8 cellular contexts compared by ENCODE assay signal in genomic region chr20:22312744-22313346, GRCh38.
DNase-seq lines count a peak whose midpoint lies in the region; ATAC-seq, FAIRE-seq and TF ChIP-seq lines count a peak whose summit lies in the region.

No MANE protein-coding gene starts in this region.

- H3K27ac ChIP-seq in spleen: no peak overlapping the region

- peak; percentile 48 for FAIRE-seq in RCC 7860 (lab: Jason Lieb, UNC)

- intact Hi-C loops in spleen (cut with DNase I; ENCODE audit: low total_unique reads): no loop called here

- 2 to 7% (median 5%) methylated on average over 6 of the region's 6 CpGs for WGBS in spleen, 5 donors

- H3K4me1 Mint-ChIP-seq in activated CD4-positive, alpha-beta memory T cell treated with anti-CD3 and anti-CD28 coated beads, Interleukin-2, amount 10 ng/mL, durations not matched to agents 7 days and 5 days: no peaks in the 10 kb centered on the region

- TF ChIP-seq POLR2A in spleen (IDR thresholded peaks at IDR 0.05): no peak

- no peaks in the 10 kb centered on the region for H3K9me3 Mint-ChIP-seq in activated CD4-positive, alpha-beta memory T cell treated with anti-CD3 and anti-CD28 coated beads, Interleukin-2, amount 10 ng/mL, durations not matched to agents 7 days and 5 days

- no peaks in the 10 kb centered on the region for H3K9me3 ChIP-seq in spleen

- H3K27ac Mint-ChIP-seq in activated CD4-positive, alpha-beta memory T cell treated with anti-CD3 and anti-CD28 coated beads, Interleukin-2, amount 10 ng/mL, durations not matched to agents 7 days and 5 days: no peak overlapping the region

- peak; percentile 7 for DNase-seq in AG09309 (ENCODE audit: low read depth)
- peak; percentile 11 for DNase-seq in GM13977 (ENCODE audit: low spot score)
- DNase-seq in RCC 7860 (ENCODE audit: low spot score): no peak
- DNase-seq in globus pallidus (ENCODE audit: low spot score): peak; percentile 16
- no peak for DNase-seq in spleen
- DNase-seq in activated CD4-positive, alpha-beta memory T cell treated with anti-CD3 and anti-CD28 coated beads, Interleukin-2, amount 10 ng/mL, durations not matched to agents 7 days and 5 days: no peak

- H3K4me3 Mint-ChIP-seq in activated CD4-positive, alpha-beta memory T cell treated with anti-CD3 and anti-CD28 coated beads, Interleukin-2, amount 10 ng/mL, durations not matched to agents 7 days and 5 days: no peak overlapping the region

- ATAC-seq in HG02610 (IDR thresholded peaks at IDR 0.05; ENCODE audit: unreplicated experiment) (no peak), HG02623 (IDR thresholded peaks at IDR 0.05; ENCODE audit: unreplicated experiment) (no peak)

- H3K36me3 ChIP-seq in spleen: no peaks in the 10 kb centered on the region

- H3K27me3 Mint-ChIP-seq in activated CD4-positive, alpha-beta memory T cell treated with anti-CD3 and anti-CD28 coated beads, Interleukin-2, amount 10 ng/mL, durations not matched to agents 7 days and 5 days: no peaks in the 10 kb centered on the region

- POLR2A ChIA-PET in activated CD4-positive, alpha-beta memory T cell treated with anti-CD3 and anti-CD28 coated beads, Interleukin-2, amount 10 ng/mL, durations not matched to agents 7 days and 5 days (lab: Charles Lee): no interaction called here

- in situ Hi-C loops in GM13977 (cut with MboI; ENCODE audit: low pct_unique_long_range_greater_than_20kb, low sequenced_read_pairs, unreplicated experiment): no loop called here

- CTCF ChIA-PET in activated CD4-positive, alpha-beta memory T cell treated with anti-CD3 and anti-CD28 coated beads, Interleukin-2, amount 10 ng/mL, durations not matched to agents 7 days and 5 days (lab: Charles Lee): interaction anchor here (0.7 kb wide), 1 partner anchor 1225 kb away, joined by 3 read pairs; no protein-coding TSS in a partner anchor

- H3K4me3 ChIP-seq in AG09309 (ENCODE audit: control insufficient read depth, low read depth, low read length) (no peak overlapping the region), spleen (no peak overlapping the region)

- H3K36me3 Mint-ChIP-seq in activated CD4-positive, alpha-beta memory T cell treated with anti-CD3 and anti-CD28 coated beads, Interleukin-2, amount 10 ng/mL, durations not matched to agents 7 days and 5 days (ENCODE audit: low read depth): no peaks in the 10 kb centered on the region

- TF ChIP-seq CTCF in AG09309 (IDR thresholded peaks at IDR 0.05; ENCODE audit: control insufficient read depth, insufficient read depth, low read depth, low read length, missing control alignments) (peak; percentile 58), GM13977 (IDR thresholded peaks at IDR 0.05; ENCODE audit: extremely low read depth, insufficient read depth, missing control alignments) (peak; percentile 62), spleen (IDR thresholded peaks at IDR 0.05 in 8 of 11, conservative IDR thresholded peaks at IDR 0.05 in 3 of 11) (peak in 8 of 11 experiments; percentile 23 to 53 (median 44))

- H3K4me1 ChIP-seq in spleen: no peaks in the 10 kb centered on the region

- peaks cover 0 to 15% (median 0%) of the 10 kb centered on the region in 7 donors for H3K27me3 ChIP-seq in spleen (replicated peaks in 1 of 7)

Comparison
In these comparisons a context has a peak if more than half of its experiments do, and no peak if none do; other contexts are left out.
1. DNase-seq: peak in AG09309 (single experiment), GM13977 (single experiment) and globus pallidus (single experiment); none in RCC 7860 (single experiment), spleen (single experiment) and activated CD4-positive, alpha-beta memory T cell treated with anti-CD3 and anti-CD28 coated beads, Interleukin-2, amount 10 ng/mL, durations not matched to agents 7 days and 5 days (single experiment).
2. Peak in every context shown above with its lines, with median percentiles within 50 percentile points of each other: CTCF ChIP-seq.